In the genomic region with DNA sequence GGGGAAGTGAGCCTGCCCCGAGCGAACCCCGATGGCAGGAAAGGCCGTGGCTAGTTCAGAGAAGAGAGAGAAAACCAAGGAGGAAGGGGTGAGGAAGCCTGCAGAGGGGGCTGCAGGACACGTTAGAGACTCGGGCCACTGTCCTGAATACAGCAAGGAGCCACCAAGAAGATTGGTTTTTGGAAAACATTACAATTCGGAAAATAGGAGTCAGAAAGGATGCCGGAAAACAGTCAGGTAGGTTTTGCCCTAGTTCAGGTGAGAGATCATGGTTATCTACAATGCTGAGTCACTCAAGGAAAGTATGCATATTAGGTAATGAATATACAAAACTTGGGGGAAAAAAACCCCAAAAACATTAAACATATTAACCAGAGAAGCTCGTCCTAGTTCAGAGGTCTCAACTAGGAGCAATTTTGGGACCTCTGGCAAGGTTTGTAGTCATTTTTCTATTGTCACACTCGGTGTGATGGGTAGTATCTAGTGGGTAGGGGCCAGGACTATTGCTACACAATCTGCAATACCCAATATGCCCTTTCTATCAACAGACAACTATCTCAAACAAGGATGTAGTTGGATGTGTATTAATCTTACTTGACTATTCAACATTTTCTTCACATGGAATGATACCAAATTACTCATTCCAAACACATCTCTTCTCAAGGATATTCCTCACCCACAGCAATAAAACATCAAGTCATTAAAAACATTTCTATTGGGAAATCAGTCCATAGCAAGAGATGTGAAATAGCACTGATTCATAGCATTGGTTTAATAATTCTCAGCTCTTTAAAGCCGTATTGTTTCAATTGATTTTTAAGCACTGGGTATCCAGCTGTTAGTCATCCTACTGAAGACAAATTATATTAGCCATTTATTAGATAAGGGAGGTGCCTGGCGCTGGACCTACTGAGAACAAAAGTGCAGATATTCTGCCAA, we compare ENCODE assay signal across 8 cellular contexts.
DNase-seq lines count a peak whose midpoint lies in the region; TF ChIP-seq lines count a peak whose summit lies in the region.

No MANE protein-coding gene starts in this region.

- TF ChIP-seq CTCF in KMS-11 (conservative IDR thresholded peaks at IDR 0.05; ENCODE audit: low read depth, low read length), result peak; percentile 33; the same call in 1 of the 2 replicates

- peak overlapping the region; percentile 41; the same call in 1 of the 2 replicates for H2AFZ ChIP-seq in KMS-11 (ENCODE audit: low read depth)

- H3K4me3 ChIP-seq in KMS-11 (IDR thresholded peaks at IDR 0.05; ENCODE audit: insufficient read depth, low read depth, low read length), result no peak overlapping the region
- H3K4me3 ChIP-seq in effector memory CD4-positive, alpha-beta T cell (ENCODE audit: insufficient read depth, low read depth, low read length, poor library complexity, severe bottlenecking), result no peak overlapping the region

- no peaks in the 10 kb centered on the region for H3K4me1 ChIP-seq in KMS-11 (ENCODE audit: low read depth, poor library complexity, severe bottlenecking)
- peaks cover 5% of the 10 kb centered on the region for H3K4me1 ChIP-seq in effector memory CD4-positive, alpha-beta T cell (ENCODE audit: control insufficient read depth, insufficient read depth, low read length, poor library complexity, severe bottlenecking)

- H3K79me2 ChIP-seq in KMS-11 (ENCODE audit: insufficient read depth, low read depth), result no peaks in the 10 kb centered on the region

- DNase-seq in EL (peak; percentile 85), midbrain (lab: John Stamatoyannopoulos, UW) (peak; percentile 21), NCI-H2196 treated with DMSO at 0.1 percent for 48 hours (lab: John Stamatoyannopoulos, UW; ENCODE audit: unreplicated experiment) (no peak), NCI-H510A (lab: John Stamatoyannopoulos, UW) (no peak)
- peak; percentile 18 for DNase-seq in activated CD4-positive, alpha-beta T cell treated with anti-CD3 and anti-CD28 coated beads for 24 hours (ENCODE audit: low read depth in 2 of 2)
- peak; percentile 4 to 17 (median 14) for DNase-seq in effector memory CD4-positive, alpha-beta T cell
- DNase-seq in stimulated activated CD8-positive, alpha-beta memory T cell treated with anti-CD3 and anti-CD28 coated beads, Interleukin-7, amount 100 ng/mL, for 48 hours (ENCODE audit: extremely low read depth in 1 of 2, low read depth in 1 of 2), result peak; percentile 8 to 13

- H4K20me1 ChIP-seq in KMS-11 (ENCODE audit: insufficient read depth), result no peaks in the 10 kb centered on the region

- peak overlapping the region; percentile 4; the same call in 1 of the 2 replicates for H3K4me2 ChIP-seq in KMS-11

- peak overlapping the region; percentile 35; the same call in 1 of the 2 replicates for H3K27ac ChIP-seq in KMS-11
- no peak overlapping the region for H3K27ac ChIP-seq in effector memory CD4-positive, alpha-beta T cell (ENCODE audit: insufficient read depth, low read length, poor library complexity, severe bottlenecking)

- no peaks in the 10 kb centered on the region for H3K9me3 ChIP-seq in effector memory CD4-positive, alpha-beta T cell (ENCODE audit: control insufficient read depth, low read length)

- H3K36me3 ChIP-seq in KMS-11 (ENCODE audit: insufficient read depth), result no peaks in the 10 kb centered on the region
- no peaks in the 10 kb centered on the region for H3K36me3 ChIP-seq in effector memory CD4-positive, alpha-beta T cell (ENCODE audit: control insufficient read depth, insufficient read depth, low read length)

- H3K9ac ChIP-seq in KMS-11, result peak overlapping the region; percentile 49; the same call in 1 of the 2 replicates

- H3K27me3 ChIP-seq in KMS-11 (ENCODE audit: insufficient read depth, low read depth), result no peaks in the 10 kb centered on the region
- H3K27me3 ChIP-seq in effector memory CD4-positive, alpha-beta T cell (replicated peaks; ENCODE audit: control insufficient read depth, insufficient read depth, low read length, poor library complexity, severe bottlenecking), result no peaks in the 10 kb centered on the region

Comparison
In these comparisons a context has a peak if more than half of its experiments do, and no peak if none do; other contexts are left out.
1. DNase-seq: peak in EL (single experiment), activated CD4-positive, alpha-beta T cell treated with anti-CD3 and anti-CD28 coated beads for 24 hours (2 of 2), effector memory CD4-positive, alpha-beta T cell (3 of 3), midbrain (single experiment) and stimulated activated CD8-positive, alpha-beta memory T cell treated with anti-CD3 and anti-CD28 coated beads, Interleukin-7, amount 100 ng/mL, for 48 hours (2 of 2); none in NCI-H2196 treated with DMSO at 0.1 percent for 48 hours (single experiment) and NCI-H510A (single experiment).